ENCODE assay signal across 27 cellular contexts in the genomic region with DNA sequence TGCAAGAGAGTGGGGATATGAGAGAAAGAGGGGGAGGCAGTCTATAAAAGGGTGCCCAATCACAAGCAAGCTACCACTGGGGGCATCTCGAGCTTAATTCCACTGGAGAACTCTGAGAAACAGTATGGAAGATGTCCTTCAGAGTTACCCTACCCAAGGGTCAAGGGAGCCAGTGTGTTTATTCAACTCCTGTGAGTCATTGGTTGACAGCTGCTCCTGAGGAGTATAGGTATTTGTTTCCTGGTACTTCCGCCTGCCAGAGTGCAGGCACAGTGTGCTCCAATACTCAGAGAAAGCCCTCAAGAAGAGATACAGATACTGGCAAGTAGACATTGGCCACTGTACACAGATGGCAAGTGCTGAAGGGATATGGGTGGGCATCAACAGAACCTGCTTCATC. TPM values are rescaled to one million over a fixed set of nuclear protein-coding genes. Genes with fewer than 3 reads are reported as not detected.
DNase-seq lines count a peak whose midpoint lies in the region; ATAC-seq, FAIRE-seq and TF ChIP-seq lines count a peak whose summit lies in the region.
"Had no signal": no experiment of that assay in that cellular context is flagged by ENCODE, and none has a peak within 500 bp of the region (broad histone marks: within the 10 kb centered on the region; RNA-seq: fewer than 3 reads in every experiment).

No MANE protein-coding gene starts in this region.

- no peaks in the 10 kb centered on the region for H3K4me1 Mint-ChIP-seq in Caco-2 (ENCODE audit: low read depth, unreplicated experiment)

- ATAC-seq in IMR-90 (ENCODE audit: low read depth) = no peak
- ATAC-seq: A549 had no signal

- H2BK5ac ChIP-seq in IMR-90 (ENCODE audit: low read depth, low read length, poor library complexity, severe bottlenecking) (no peak overlapping the region), trophoblast cell (ENCODE audit: low read depth, low read length, poor library complexity) (no peak overlapping the region)

- H3K4me3 Mint-ChIP-seq in Caco-2 (ENCODE audit: unreplicated experiment) = no peak overlapping the region
- H3K4me3 Mint-ChIP-seq: CD4-positive, alpha-beta memory T cell had no signal

- no peaks in the 10 kb centered on the region for H3K4me1 ChIP-seq in IMR-90 (ENCODE audit: control insufficient read depth, insufficient read depth, low read length)
- no peaks in the 10 kb centered on the region for H3K4me1 ChIP-seq in trophoblast cell (ENCODE audit: control insufficient read depth in 1 of 2, insufficient read depth in 2 of 2, low read length in 2 of 2)
- 0 out of 2 replicates have a peak, but pooled peaks cover 5% of the 10 kb centered on the region for H3K4me1 ChIP-seq in Caco-2
- H3K4me1 ChIP-seq: A549 had no signal

- H2BK20ac ChIP-seq in IMR-90 (ENCODE audit: low read depth, low read length) = no peak overlapping the region

- H2BK120ac ChIP-seq in IMR-90 (ENCODE audit: low read depth, low read length) (no peak overlapping the region), trophoblast cell (ENCODE audit: insufficient read depth, low read length, poor library complexity) (no peak overlapping the region)

- TF ChIP-seq CTCF in IMR-90 (conservative IDR thresholded peaks at IDR 0.05; ENCODE audit: low read depth, low read length) = no peak
- TF ChIP-seq CTCF in bronchial epithelial cell (IDR thresholded peaks at IDR 0.05; ENCODE audit: insufficient read depth, low read length, severe bottlenecking) = no peak
- TF ChIP-seq CTCF in Caco-2 (IDR thresholded peaks at IDR 0.05; ENCODE audit: insufficient read depth in 1 of 2, low read depth in 1 of 2, low read length in 1 of 2, severe bottlenecking in 1 of 2, unreplicated experiment in 1 of 2) = no peak

- no peak for FAIRE-seq in bronchial epithelial cell (lab: Jason Lieb, UNC)
- FAIRE-seq: A549, GM19239, H54 had no signal

- H3K14ac ChIP-seq in IMR-90 (replicated peaks; ENCODE audit: low read depth, low read length) (no peak overlapping the region), trophoblast cell (ENCODE audit: low read length) (no peak overlapping the region)

- intact Hi-C loops in IMR-90 (cut with micrococcal nuclease) = no loop called here
- intact Hi-C loops in Caco-2 (cut with micrococcal nuclease; ENCODE audit: unreplicated experiment) = loop anchor here (10.0 kb wide), 1 partner anchor 224 kb away; no protein-coding TSS in a partner anchor

- H3K79me1 ChIP-seq in IMR-90 (ENCODE audit: low read depth in 1 of 2, low read length in 2 of 2) (no peaks in the 10 kb centered on the region), trophoblast cell (ENCODE audit: low read length) (no peaks in the 10 kb centered on the region)

- peaks cover 3% of the 10 kb centered on the region; the same call in 1 of the 2 replicates for H3K9me1 ChIP-seq in IMR-90 (ENCODE audit: insufficient read depth, low read length)

- no peaks in the 10 kb centered on the region for H4K20me1 ChIP-seq in IMR-90 (ENCODE audit: insufficient read depth, low read length)

- peaks cover 13% of the 10 kb centered on the region for H3K9me3 Mint-ChIP-seq in Caco-2 (ENCODE audit: unreplicated experiment)

- no peak overlapping the region for H4K5ac ChIP-seq in IMR-90 (ENCODE audit: low read depth, low read length)

- CTCF ChIA-PET in IMR-90 (lab: Yijun Ruan, JAX) (no interaction called here), Caco-2 (lab: Charles Lee) (interaction anchor here (0.6 to 4.3 kb wide), 3 partner anchors 8 to 243 kb away, joined by 3 to 27 read pairs (median 4); no protein-coding TSS in a partner anchor)

- no peak overlapping the region for H3K23ac ChIP-seq in IMR-90 (ENCODE audit: low read depth, low read length)
- H3K23ac ChIP-seq in trophoblast cell (ENCODE audit: low read length) = no peak overlapping the region

- H3K36me3 ChIP-seq in IMR-90 (ENCODE audit: control insufficient read depth, insufficient read depth, low read length) (no peaks in the 10 kb centered on the region), bronchial epithelial cell (ENCODE audit: control insufficient read depth, insufficient read depth, low read length) (peaks cover 4% of the 10 kb centered on the region), trophoblast cell (ENCODE audit: control insufficient read depth in 1 of 2, insufficient read depth in 2 of 2, low read length in 2 of 2) (peaks cover 4 to 5% of the 10 kb centered on the region in 2 experiments), Caco-2 (ENCODE audit: control insufficient read depth, insufficient read depth, low read length) (no peaks in the 10 kb centered on the region)

- H4K8ac ChIP-seq in IMR-90 (ENCODE audit: low read depth in 2 of 2, low read length in 2 of 2) (no peak overlapping the region), trophoblast cell (ENCODE audit: low read depth, low read length) (no peak overlapping the region)

- POLR2A ChIA-PET in IMR-90 (lab: Charles Lee; ENCODE audit: unreplicated experiment) = no interaction called here
- POLR2A ChIA-PET in Caco-2 (lab: Charles Lee) = no interaction called here

- no peak overlapping the region for H3K27ac Mint-ChIP-seq in Caco-2 (ENCODE audit: unreplicated experiment)
- H3K27ac Mint-ChIP-seq: CD4-positive, alpha-beta memory T cell had no signal

- in situ Hi-C loops in IMR-90 (cut with MboI; ENCODE audit: low sequenced_read_pairs) = no loop called here

- DNase-seq in DMS53 (lab: John Stamatoyannopoulos, UW) = peak; percentile 85
- DNase-seq in IMR-90 = no peak
- peak; percentile 35 for DNase-seq in bronchial epithelial cell (ENCODE audit: low read depth)
- DNase-seq in trophoblast cell = no peak
- DNase-seq in NCI-H2171 treated with DMSO at 0.1 percent for 48 hours (lab: John Stamatoyannopoulos, UW) = no peak
- no peak for DNase-seq in activated naive CD4-positive, alpha-beta T cell treated with Interleukin-2 at 50 U/mL for 16 hours
- DNase-seq in Caco-2 = no peak
- DNase-seq in NCI-H1092 treated with DMSO at 0.1 percent for 48 hours (lab: John Stamatoyannopoulos, UW) = no peak
- DNase-seq: AML-193; C1 segment of cervical spinal cord; CD4-positive, alpha-beta memory T cell; COR-L47; Karpas-422; MV-4-11; NCI-H1105 treated with DMSO at 0.1 percent for 48 hours; NCI-H146; NCI-H1930; NCI-H2107; NCI-H446 treated with DMSO at 0.1 percent for 48 hours; NCI-H526; RPMI8226; SHP77 treated with DMSO at 0.1 percent for 48 hours had no signal

- no peak for TF ChIP-seq RAD21 in IMR-90 (IDR thresholded peaks at IDR 0.05; ENCODE audit: low read length)

- no peak overlapping the region for H3K56ac ChIP-seq in IMR-90 (ENCODE audit: extremely low read depth, insufficient read depth, low read length)

- no peak overlapping the region for H2BK12ac ChIP-seq in trophoblast cell (ENCODE audit: low read length)

- H2BK15ac ChIP-seq in IMR-90 (ENCODE audit: low read depth, low read length) = no peak overlapping the region

- dilution Hi-C loops in IMR-90 (cut with HindIII; ENCODE audit: low sequenced_read_pairs, unreplicated experiment) = no loop called here

- no peak overlapping the region for H3K9ac ChIP-seq in IMR-90 (ENCODE audit: low read depth, low read length)
- H3K9ac ChIP-seq in trophoblast cell (ENCODE audit: low read length) = no peak overlapping the region

- H3K4me3 ChIP-seq in IMR-90 (ENCODE audit: insufficient read depth, low read depth, low read length) (no peak overlapping the region), bronchial epithelial cell (ENCODE audit: low read depth, low read length) (no peak overlapping the region), trophoblast cell (ENCODE audit: low read depth, low read length) (peak overlapping the region; percentile 47), Caco-2 (ENCODE audit: low read depth, low read length) (no peak overlapping the region)
- H3K4me3 ChIP-seq: A549 had no signal

- H3K18ac ChIP-seq in IMR-90 (ENCODE audit: low read depth, low read length) = no peak overlapping the region
- no peak overlapping the region for H3K18ac ChIP-seq in trophoblast cell (ENCODE audit: low read length)

- H3K79me2 ChIP-seq in trophoblast cell (ENCODE audit: control insufficient read depth, insufficient read depth, low read length, poor library complexity) = no peaks in the 10 kb centered on the region

- no peak overlapping the region for H2AK9ac ChIP-seq in IMR-90 (replicated peaks; ENCODE audit: low read depth, low read length, poor library complexity)

- no TSS peak for BruUV-seq in IMR-90 (replicated peaks; lab: Mats Ljungman, UMichigan)
- no TSS peak for BruUV-seq in Caco-2 (replicated peaks; lab: Mats Ljungman, UMichigan)

- peaks cover 23% of the 10 kb centered on the region for H3K27me3 Mint-ChIP-seq in Caco-2 (ENCODE audit: insufficient read depth, unreplicated experiment)

- H3K27ac ChIP-seq in IMR-90 (ENCODE audit: insufficient read depth, low read length) = no peak overlapping the region
- H3K27ac ChIP-seq in trophoblast cell (ENCODE audit: low read depth, low read length) = no peak overlapping the region
- H3K27ac ChIP-seq: A549 had no signal

- H3K9me3 ChIP-seq in IMR-90 (ENCODE audit: control insufficient read depth, insufficient read depth, low read length) (no peaks in the 10 kb centered on the region), trophoblast cell (ENCODE audit: insufficient read depth, low read depth, low read length) (peaks cover 3% of the 10 kb centered on the region), Caco-2 (no peaks in the 10 kb centered on the region)
- H3K9me3 ChIP-seq: A549 had no signal

- no CpG with 5 or more reads among the region's 2 CpGs for WGBS in IMR-90 (ENCODE audit: extremely low coverage in 2 of 2, insufficient read length in 1 of 2), 2 experiments
- no CpG with 5 or more reads among the region's 2 CpGs for WGBS in trophoblast cell (ENCODE audit: extremely low coverage, insufficient coverage, insufficient read length)

- no peak for TF ChIP-seq POLR2A in IMR-90 (IDR thresholded peaks at IDR 0.05; ENCODE audit: low read depth, low read length)

- H3K36me3 Mint-ChIP-seq in Caco-2 (ENCODE audit: insufficient read depth, unreplicated experiment) = no peaks in the 10 kb centered on the region
- H3K36me3 Mint-ChIP-seq: CD4-positive, alpha-beta memory T cell had no signal

- H3K4ac ChIP-seq in IMR-90 (ENCODE audit: low read depth, low read length) (no peak overlapping the region), trophoblast cell (ENCODE audit: low read depth, low read length) (no peak overlapping the region)

- H2AFZ ChIP-seq in IMR-90 (replicated peaks; ENCODE audit: low read length, poor library complexity) = peak overlapping the region; percentile 60
- no peak overlapping the region for H2AFZ ChIP-seq in trophoblast cell (ENCODE audit: insufficient read depth, low read length, poor library complexity)

- no peak overlapping the region for H4K12ac ChIP-seq in trophoblast cell (ENCODE audit: low read depth, low read length)

- H2AK5ac ChIP-seq in IMR-90 (ENCODE audit: low read depth, low read length) (no peak overlapping the region), trophoblast cell (ENCODE audit: low read length) (no peak overlapping the region)

- peaks cover 22% of the 10 kb centered on the region for H3K27me3 ChIP-seq in IMR-90 (ENCODE audit: control insufficient read depth, insufficient read depth, low read length)
- no peaks in the 10 kb centered on the region for H3K27me3 ChIP-seq in bronchial epithelial cell (ENCODE audit: control insufficient read depth, insufficient read depth, low read length)
- H3K27me3 ChIP-seq in trophoblast cell (ENCODE audit: insufficient read depth, low read length) = no peaks in the 10 kb centered on the region
- peaks cover 2% of the 10 kb centered on the region; the same call in 1 of the 2 replicates for H3K27me3 ChIP-seq in Caco-2 (replicated peaks; ENCODE audit: control insufficient read depth, insufficient read depth, low read length)

- H4K91ac ChIP-seq in IMR-90 (ENCODE audit: insufficient read depth, low read depth, low read length) (no peak overlapping the region), trophoblast cell (ENCODE audit: low read depth, low read length) (no peak overlapping the region)

- H3K4me2 ChIP-seq in IMR-90 (ENCODE audit: low read depth, low read length) = no peak overlapping the region
- H3K4me2 ChIP-seq in trophoblast cell (ENCODE audit: low read length) = no peak overlapping the region
- H3K4me2 ChIP-seq: A549 had no signal

RNA-seq across cellular contexts. Expression of gene ARHGAP40, which starts 49.5 kb away (rescaled TPM):
- total RNA-seq in IMR-90 (2012; rRNA removed) (not detected in 2 replicates), bronchial epithelial cell (1.1 and 2.7 TPM in 2 replicates), Caco-2 (2022) (0.14 TPM in 1 of 2 replicates, not detected in the other)
- polyA plus RNA-seq in IMR-90 (2012; rRNA removed) = not detected in 2 replicates
- polyA plus RNA-seq in IMR-90 (2012; cell fraction: cytosol; rRNA removed) = not detected in 2 replicates
- not detected in 2 replicates for polyA plus RNA-seq in IMR-90 (2012; cell fraction: nucleus; rRNA removed; ENCODE audit: low replicate concordance)
- 5.5 and 5.7 TPM in 2 replicates for polyA plus RNA-seq in trophoblast cell (2013)
- total RNA-seq: CD4-positive, alpha-beta memory T cell; MCF 10A; T-helper 1 cell treated with Interleukin-12 subunit alpha and Interleukin-12 subunit beta and Interleukin-4 antibody, amounts not matched to agents 30 ng/mL and 1 ng/mL, for 36 hours had no signal
- polyA plus RNA-seq: A549; CD4-positive, alpha-beta memory T cell had no signal

Comparison
In these comparisons a context has a peak if more than half of its experiments do, and no peak if none do; other contexts are left out.
1. DNase-seq: peak in DMS53 (single experiment) and bronchial epithelial cell (single experiment); none in IMR-90 (single experiment), trophoblast cell (0 of 2), NCI-H2171 treated with DMSO at 0.1 percent for 48 hours (single experiment), activated naive CD4-positive, alpha-beta T cell treated with Interleukin-2 at 50 U/mL for 16 hours (single experiment), Caco-2 (0 of 2) and NCI-H1092 treated with DMSO at 0.1 percent for 48 hours (single experiment).